11 cellular contexts compared by ENCODE assay signal in genomic region chr10:80474597-80474910, GRCh38. TPM values are rescaled to one million over a fixed set of nuclear protein-coding genes. Genes with fewer than 3 reads are reported as not detected.
DNase-seq lines count a peak whose midpoint lies in the region; ATAC-seq and TF ChIP-seq lines count a peak whose summit lies in the region.
"Had no signal": no experiment of that assay in that cellular context is flagged by ENCODE, and none has a peak within 500 bp of the region (broad histone marks: within the 10 kb centered on the region; RNA-seq: fewer than 3 reads in every experiment).

No MANE protein-coding gene starts in this region.

- POLR2A ChIA-PET in CD4-positive, alpha-beta T cell (lab: Charles Lee): interaction anchor here (0.9 to 22.9 kb wide), 6 partner anchors 9 to 66 kb away, joined by 3 to 420 read pairs (median 10); partner anchors contain the start of gene PRXL2A
- POLR2A ChIA-PET in T-cell (lab: Charles Lee): interaction anchor here in 1 of 2 donors (0.8 kb wide), 1 partner anchor 9 kb away, joined by 3 read pairs; no protein-coding TSS in a partner anchor

- 68 to 75% methylated on average over 2 of the region's 2 CpGs for WGBS in esophagus, 2 donors

- H3K36me3 Mint-ChIP-seq in CD4-positive, alpha-beta T cell (ENCODE audit: low read depth): peaks cover 88% of the 10 kb centered on the region
- H3K36me3 Mint-ChIP-seq in T-cell: peaks cover 52% of the 10 kb centered on the region

- peaks cover 0 to 40% of the 10 kb centered on the region in 2 donors for H3K4me1 ChIP-seq in esophagus (ENCODE audit: control insufficient read depth in 2 of 2, insufficient read depth in 2 of 2, low read length in 1 of 2)
- peaks cover 41% of the 10 kb centered on the region for H3K4me1 ChIP-seq in osteoblast (ENCODE audit: insufficient read depth, low read length)

- no peak overlapping the region for H2AFZ ChIP-seq in osteoblast (ENCODE audit: low read length)

- H3K4me3 ChIP-seq in esophagus (ENCODE audit: low read depth in 1 of 2, low read length in 2 of 2) (no peak overlapping the region), osteoblast (ENCODE audit: insufficient read depth, low read length) (no peak overlapping the region), H7 (ENCODE audit: insufficient read depth, low read depth, low read length) (no peak overlapping the region)

- H3K4me1 Mint-ChIP-seq in CD4-positive, alpha-beta T cell (ENCODE audit: low read depth): peaks cover 85% of the 10 kb centered on the region
- H3K4me1 Mint-ChIP-seq in T-cell: peaks cover 82 to 89% (median 89%) of the 10 kb centered on the region in 3 donors

- H3K36me3 ChIP-seq in esophagus (ENCODE audit: control insufficient read depth in 2 of 2, insufficient read depth in 2 of 2, low read length in 1 of 2) (peaks cover 0 to 13% of the 10 kb centered on the region in 2 donors), osteoblast (ENCODE audit: insufficient read depth, low read length) (peaks cover 4% of the 10 kb centered on the region), H7 (replicated peaks; ENCODE audit: control insufficient read depth, insufficient read depth, low read length) (no peaks in the 10 kb centered on the region)

- H3K9me3 Mint-ChIP-seq in CD4-positive, alpha-beta T cell: peaks cover 7% of the 10 kb centered on the region
- H3K9me3 Mint-ChIP-seq in T-cell: peaks cover 0 to 6% (median 6%) of the 10 kb centered on the region in 3 donors

- H3K4me2 ChIP-seq in osteoblast (ENCODE audit: insufficient read depth, low read length): no peak overlapping the region

- H3K27ac Mint-ChIP-seq in CD4-positive, alpha-beta T cell: peak overlapping the region; percentile 92
- H3K27ac Mint-ChIP-seq in T-cell: peak overlapping the region; percentile 95 to 98

- CTCF ChIA-PET in CD4-positive, alpha-beta T cell (lab: Charles Lee): interaction anchor here (1.1 to 2.9 kb wide), 6 partner anchors 15 to 96 kb away, joined by 3 to 11 read pairs (median 4); no protein-coding TSS in a partner anchor
- CTCF ChIA-PET in T-cell (lab: Charles Lee): interaction anchor here (0.6 to 4.6 kb wide), 7 partner anchors 9 to 96 kb away, joined by 3 to 21 read pairs (median 5); no protein-coding TSS in a partner anchor

- H3K4me3 Mint-ChIP-seq in CD4-positive, alpha-beta T cell: peak overlapping the region; percentile 20
- H3K4me3 Mint-ChIP-seq in T-cell: peak overlapping the region in 1 of 3 donors; percentile 59

- H3K27ac ChIP-seq in CD4-positive, alpha-beta T cell (ENCODE audit: low read depth, low read length): no peak overlapping the region
- peak overlapping the region; percentile 81 to 94 for H3K27ac ChIP-seq in esophagus (ENCODE audit: low read depth in 2 of 2, low read length in 1 of 2)
- peak overlapping the region; percentile 75 for H3K27ac ChIP-seq in osteoblast (ENCODE audit: low read depth, low read length)

- DNase-seq in CD4-positive, alpha-beta T cell: no peak
- DNase-seq in T-cell (no peak), osteoblast (ENCODE audit: insufficient read length, low spot score, missing footprints) (no peak), NCI-H2171 treated with DMSO at 0.1 percent for 48 hours (lab: John Stamatoyannopoulos, UW) (no peak), H7 (no peak), NK-92 (lab: John Stamatoyannopoulos, UW; ENCODE audit: unreplicated experiment) (no peak)
- no peak for DNase-seq in activated CD4-positive, alpha-beta T cell treated with anti-CD3 and anti-CD28 coated beads, Interleukin-2, amount 50 U/mL, for 48 hours
- DNase-seq: dermis blood vessel endothelial cell, hippocampal formation, NCI-H2029 had no signal

- H4K20me1 ChIP-seq in osteoblast (ENCODE audit: insufficient read depth, low read length): peaks cover 10% of the 10 kb centered on the region

- TF ChIP-seq CTCF in CD4-positive, alpha-beta T cell (IDR thresholded peaks at IDR 0.05): no peak
- no peak for TF ChIP-seq CTCF in osteoblast (IDR thresholded peaks at IDR 0.05; ENCODE audit: extremely low read depth, low read depth, low read length)

- peaks cover 57% of the 10 kb centered on the region for H3K79me2 ChIP-seq in osteoblast (ENCODE audit: insufficient read depth, low read length)

- intact Hi-C loops in CD4-positive, alpha-beta T cell (cut with DNase I, micrococcal nuclease): no loop called here

- no peaks in the 10 kb centered on the region for H3K27me3 ChIP-seq in CD4-positive, alpha-beta T cell (ENCODE audit: control insufficient read depth, insufficient read depth, low read length)
- H3K27me3 ChIP-seq in esophagus (ENCODE audit: control insufficient read depth in 1 of 2, insufficient read depth in 2 of 2, low read length in 2 of 2): no peaks in the 10 kb centered on the region
- no peaks in the 10 kb centered on the region for H3K27me3 ChIP-seq in osteoblast (ENCODE audit: insufficient read depth, low read length)
- H3K27me3 ChIP-seq in H7 (ENCODE audit: control insufficient read depth, insufficient read depth, low read length): no peaks in the 10 kb centered on the region

- H3K27me3 Mint-ChIP-seq in CD4-positive, alpha-beta T cell: no peaks in the 10 kb centered on the region
- no peaks in the 10 kb centered on the region for H3K27me3 Mint-ChIP-seq in T-cell

- H3K9me3 ChIP-seq in CD4-positive, alpha-beta T cell (ENCODE audit: control insufficient read depth, low read length): peaks cover 4% of the 10 kb centered on the region
- no peaks in the 10 kb centered on the region for H3K9me3 ChIP-seq in esophagus (ENCODE audit: control insufficient read depth in 2 of 2, insufficient read depth in 1 of 2, low read depth in 1 of 2, low read length in 1 of 2)
- H3K9me3 ChIP-seq in osteoblast (ENCODE audit: low read depth, low read length): peaks cover 9% of the 10 kb centered on the region

- ATAC-seq in CD4-positive, alpha-beta T cell (ENCODE audit: poor library complexity): no peak
- ATAC-seq in T-cell (replicated peaks in 1 of 4): no peak

RNA-seq across cellular contexts. Expression of gene TSPAN14, which starts 20.4 kb away (rescaled TPM):
- 100 to 1,000 TPM; 167 to 168 TPM for total RNA-seq in CD4-positive, alpha-beta T cell
- total RNA-seq in T-cell: 100 to 1,000 TPM; 130 to 204 (median 194) TPM
- 10 to 100 TPM; 50.6 to 63.2 TPM for polyA plus RNA-seq in esophagus
- total RNA-seq in osteoblast: 19.2 and 23.9 TPM in 2 replicates
- total RNA-seq in H7 (2014; rRNA removed; shearing (Covaris generic)): 36.3 and 37.6 TPM in 2 replicates
